ENCODE assay signal across 8 cellular contexts in the genomic region with DNA sequence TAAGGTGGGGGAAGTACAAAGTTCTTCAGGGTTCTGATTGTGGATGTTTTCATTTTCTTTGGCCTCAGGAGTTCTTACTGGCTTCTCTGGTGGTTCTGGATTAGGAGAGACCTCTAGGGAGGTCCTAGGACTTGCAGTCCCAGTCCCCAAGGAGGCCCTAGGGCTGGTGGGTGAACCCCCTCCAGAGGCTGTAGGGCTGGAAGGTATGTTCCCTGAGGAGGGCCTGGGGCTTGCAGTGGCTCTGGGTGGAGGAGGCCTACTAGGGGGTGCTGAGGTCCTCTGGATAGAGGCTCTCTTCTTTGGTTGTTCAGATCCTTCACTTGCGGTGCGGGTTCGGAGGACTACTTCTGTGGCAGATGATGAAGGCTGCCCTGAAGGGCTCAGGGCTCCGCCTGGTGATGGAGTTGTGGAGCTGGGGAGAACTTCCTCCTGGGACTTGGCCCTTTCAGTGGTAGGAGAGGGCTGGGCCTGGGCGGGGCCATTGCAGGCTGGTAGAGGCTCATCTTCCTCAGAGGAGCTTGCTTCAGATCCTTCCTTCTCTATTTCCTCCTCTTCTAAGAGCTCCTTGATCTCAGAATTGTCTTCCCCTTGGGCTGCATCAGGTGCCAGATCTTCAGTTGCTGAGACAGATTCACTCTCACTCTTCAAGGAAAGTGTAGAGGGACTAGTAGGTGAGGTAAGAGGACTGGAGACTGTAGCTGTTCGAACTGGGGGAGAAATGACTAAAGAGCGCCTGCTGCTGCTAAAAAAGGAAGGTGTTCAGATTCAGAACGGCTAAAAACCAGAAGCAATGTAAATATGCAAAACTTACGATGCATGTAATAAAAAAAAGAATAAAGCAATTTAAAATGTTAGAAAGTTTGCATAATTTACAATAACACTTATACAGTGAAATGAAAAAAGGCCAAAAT. TPM values are rescaled to one million over a fixed set of nuclear protein-coding genes. Genes with fewer than 3 reads are reported as not detected.
DNase-seq lines count a peak whose midpoint lies in the region; ATAC-seq and TF ChIP-seq lines count a peak whose summit lies in the region.
"Not testable (repeated sequence)": the region's sequence is repeated elsewhere in the genome, so short reads cannot be mapped to it uniquely, and the experiment has no call there.
"Had no signal": no experiment of that assay in that cellular context is flagged by ENCODE, and none has a peak within 500 bp of the region (broad histone marks: within the 10 kb centered on the region; RNA-seq: fewer than 3 reads in every experiment).

No MANE protein-coding gene starts in this region.

- H3K36me3 ChIP-seq in CD8-positive, alpha-beta T cell (ENCODE audit: insufficient read depth, low read length): peaks cover 43% of the 10 kb centered on the region

- intact Hi-C loops in CD8-positive, alpha-beta T cell (cut with DNase I, micrococcal nuclease); left colon (cut with DNase I, micrococcal nuclease): not testable (repeated sequence)

- DNase-seq in CD8-positive, alpha-beta T cell; activated naive CD8-positive, alpha-beta T cell treated with anti-CD3 and anti-CD28 coated beads, Interleukin-2, amount 50 U/mL, for 24 hours; stimulated activated naive B cell treated with anti-CD40 and anti-IgM and Interleukin-4, amounts not matched to agents 10 μg/mL and 1 μg/mL and 100 μg/mL, for 72 hours: not testable (repeated sequence)
- DNase-seq in HuH-7.5 (ENCODE audit: low spot score) (peak; percentile 21), SKM-1 treated with dmso at 0.1 percent for 144 hours (lab: John Stamatoyannopoulos, UW; ENCODE audit: unreplicated experiment) (peak; percentile 26), left colon (peak; percentile 90 to 91)

- not testable (repeated sequence) for H3K9me3 Mint-ChIP-seq in CD8-positive, alpha-beta T cell; activated naive CD8-positive, alpha-beta T cell treated with anti-CD3 and anti-CD28 coated beads, Interleukin-2, amount 50 U/mL, for 24 hours; stimulated activated naive B cell treated with anti-CD40 and anti-IgM and Interleukin-4, amounts not matched to agents 10 μg/mL and 1 μg/mL and 100 μg/mL, for 72 hours

- not testable (repeated sequence) for H3K4me3 Mint-ChIP-seq in CD8-positive, alpha-beta T cell; activated naive CD8-positive, alpha-beta T cell treated with anti-CD3 and anti-CD28 coated beads, Interleukin-2, amount 50 U/mL, for 24 hours; stimulated activated naive B cell treated with anti-CD40 and anti-IgM and Interleukin-4, amounts not matched to agents 10 μg/mL and 1 μg/mL and 100 μg/mL, for 72 hours

- peaks cover 76% of the 10 kb centered on the region for H3K36me3 Mint-ChIP-seq in CD8-positive, alpha-beta T cell
- H3K36me3 Mint-ChIP-seq in activated naive CD8-positive, alpha-beta T cell treated with anti-CD3 and anti-CD28 coated beads, Interleukin-2, amount 50 U/mL, for 24 hours (ENCODE audit: low read depth): peaks cover 36% of the 10 kb centered on the region
- H3K36me3 Mint-ChIP-seq in stimulated activated naive B cell treated with anti-CD40 and anti-IgM and Interleukin-4, amounts not matched to agents 10 μg/mL and 1 μg/mL and 100 μg/mL, for 72 hours: peaks cover 30% of the 10 kb centered on the region in 2 donors

- ATAC-seq in CD8-positive, alpha-beta T cell: not testable (repeated sequence)
- peak; percentile 16 for ATAC-seq in activated naive CD8-positive, alpha-beta T cell treated with anti-CD3 and anti-CD28 coated beads, Interleukin-2, amount 50 U/mL, for 24 hours
- peak; percentile 100 for ATAC-seq in left colon
- ATAC-seq in stimulated activated naive B cell treated with anti-CD40 and anti-IgM and Interleukin-4, amounts not matched to agents 10 μg/mL and 1 μg/mL and 100 μg/mL, for 72 hours (replicated peaks): peak; percentile 36 to 65

- H3K4me1 Mint-ChIP-seq in CD8-positive, alpha-beta T cell (ENCODE audit: low read depth): peaks cover 19% of the 10 kb centered on the region
- H3K4me1 Mint-ChIP-seq in activated naive CD8-positive, alpha-beta T cell treated with anti-CD3 and anti-CD28 coated beads, Interleukin-2, amount 50 U/mL, for 24 hours: peaks cover 26% of the 10 kb centered on the region
- peaks cover 12 to 19% of the 10 kb centered on the region in 2 donors for H3K4me1 Mint-ChIP-seq in stimulated activated naive B cell treated with anti-CD40 and anti-IgM and Interleukin-4, amounts not matched to agents 10 μg/mL and 1 μg/mL and 100 μg/mL, for 72 hours

- not testable (repeated sequence) for H3K9me3 ChIP-seq in CD8-positive, alpha-beta T cell (ENCODE audit: low read length)

- H3K4me1 ChIP-seq in CD8-positive, alpha-beta T cell (ENCODE audit: insufficient read depth, low read length): not testable (repeated sequence)

- CTCF ChIA-PET in CD8-positive, alpha-beta T cell (lab: Charles Lee): interaction anchor here (0.7 to 2.1 kb wide), 3 partner anchors 21 to 49 kb away, joined by 4 to 11 read pairs (median 8); no protein-coding TSS in a partner anchor

- not testable (repeated sequence) for H3K27ac ChIP-seq in CD8-positive, alpha-beta T cell (ENCODE audit: low read depth, low read length)

- not testable (repeated sequence) for H3K4me3 ChIP-seq in CD8-positive, alpha-beta T cell (ENCODE audit: low read depth, low read length)

- not testable (repeated sequence) for H3K27me3 Mint-ChIP-seq in CD8-positive, alpha-beta T cell (ENCODE audit: low read depth); activated naive CD8-positive, alpha-beta T cell treated with anti-CD3 and anti-CD28 coated beads, Interleukin-2, amount 50 U/mL, for 24 hours; stimulated activated naive B cell treated with anti-CD40 and anti-IgM and Interleukin-4, amounts not matched to agents 10 μg/mL and 1 μg/mL and 100 μg/mL, for 72 hours

- not testable (repeated sequence) for H3K27me3 ChIP-seq in CD8-positive, alpha-beta T cell (ENCODE audit: insufficient read depth, low read length)

- POLR2A ChIA-PET in CD8-positive, alpha-beta T cell (lab: Charles Lee): not testable (repeated sequence)

- H3K27ac Mint-ChIP-seq in CD8-positive, alpha-beta T cell: peak overlapping the region; percentile 81
- peak overlapping the region; percentile 32 for H3K27ac Mint-ChIP-seq in activated naive CD8-positive, alpha-beta T cell treated with anti-CD3 and anti-CD28 coated beads, Interleukin-2, amount 50 U/mL, for 24 hours
- H3K27ac Mint-ChIP-seq in stimulated activated naive B cell treated with anti-CD40 and anti-IgM and Interleukin-4, amounts not matched to agents 10 μg/mL and 1 μg/mL and 100 μg/mL, for 72 hours: not testable (repeated sequence)

- not testable (repeated sequence) for TF ChIP-seq CTCF in CD8-positive, alpha-beta T cell (IDR thresholded peaks at IDR 0.05)

RNA-seq across cellular contexts. Expression of a gene that starts 21.6 kb away (rescaled TPM):
- total RNA-seq in CD8-positive, alpha-beta T cell: 1 to 10 TPM; 1.9 to 2.3 TPM
- 100 to 1,000 TPM in 1 of 2 donors, 10 to 100 TPM in 1; 77.3 to 102 TPM for total RNA-seq in left colon

RNA-seq across cellular contexts. Expression of a gene that starts 32.1 kb away (rescaled TPM):
- total RNA-seq in CD8-positive, alpha-beta T cell: 100 to 1,000 TPM; 115 to 125 TPM
- 1 to 10 TPM; 6.3 to 8.0 TPM for total RNA-seq in left colon

RNA-seq across cellular contexts. Expression of a gene that starts 53.2 kb away (rescaled TPM):
- total RNA-seq in CD8-positive, alpha-beta T cell: 100 to 1,000 TPM; 340 to 343 TPM
- 100 to 1,000 TPM; 300 to 304 TPM for total RNA-seq in left colon

RNA-seq across cellular contexts. Expression of a gene that starts 54.6 kb away (rescaled TPM):
- under 1 TPM in 1 of 2 experiments, not detected in 1; 0.79 TPM for total RNA-seq in CD8-positive, alpha-beta T cell
- not detected for total RNA-seq in left colon
- total RNA-seq: liver, osteoblast had no signal

Comparison
In these comparisons a context has a peak if more than half of its experiments do, and no peak if none do; other contexts are left out.
1. RNA of a gene that starts 21.6 kb away (total RNA-seq): 77.3 to 102 TPM in left colon; 1.9 to 2.3 TPM in CD8-positive, alpha-beta T cell; every median in the first group is over 10 times any median in the second.
2. RNA of a gene that starts 32.1 kb away (total RNA-seq): 115 to 125 TPM in CD8-positive, alpha-beta T cell; 6.3 to 8.0 TPM in left colon; every median in the first group is over 10 times any median in the second.